In genomic region chr6:152089992-152090391, GRCh38 we compare ENCODE assay signal across 17 cellular contexts.
DNase-seq lines count a peak whose midpoint lies in the region; ATAC-seq and TF ChIP-seq lines count a peak whose summit lies in the region.
"Had no signal": no experiment of that assay in that cellular context is flagged by ENCODE, and none has a peak within 500 bp of the region (broad histone marks: within the 10 kb centered on the region; RNA-seq: fewer than 3 reads in every experiment).

No MANE protein-coding gene starts in this region.

- H2AK5ac ChIP-seq in mesenchymal stem cell (ENCODE audit: low read length, severe bottlenecking), result no peak overlapping the region

- H4K8ac ChIP-seq in mesenchymal stem cell (ENCODE audit: low read length), result no peak overlapping the region

- no peaks in the 10 kb centered on the region for H3F3A ChIP-seq in GM23338 (replicated peaks; ENCODE audit: low read depth)

- no peak overlapping the region for H3K18ac ChIP-seq in mesenchymal stem cell (ENCODE audit: low read depth in 1 of 2, low read length in 2 of 2)

- H3K4ac ChIP-seq in mesenchymal stem cell (ENCODE audit: low read depth in 1 of 2, low read length in 2 of 2), result no peak overlapping the region

- H3K36me3 ChIP-seq in mesenchymal stem cell (ENCODE audit: control insufficient read depth in 1 of 2, insufficient read depth in 2 of 2, low read depth in 1 of 2, low read length in 2 of 2), result no peaks in the 10 kb centered on the region
- no peaks in the 10 kb centered on the region for H3K36me3 ChIP-seq in GM23338 (ENCODE audit: insufficient read depth)

- peaks cover 18% of the 10 kb centered on the region; the same call in 1 of the 2 replicates for H3K9me2 ChIP-seq in GM23338 (ENCODE audit: insufficient read depth)

- H3K9me3 Mint-ChIP-seq in GM23338, result peaks cover 3% of the 10 kb centered on the region; the same call in 1 of the 3 replicates
- H3K9me3 Mint-ChIP-seq: activated naive CD8-positive, alpha-beta T cell treated with anti-CD3 and anti-CD28 coated beads, Interleukin-2, amount 10 ng/mL, durations not matched to agents 7 days and 5 days; H9 had no signal

- WGBS in mesenchymal stem cell, result 71% methylated on average over 7 of the region's 7 CpGs

- H3K27ac Mint-ChIP-seq in GM23338, result no peak overlapping the region
- H3K27ac Mint-ChIP-seq: activated naive CD8-positive, alpha-beta T cell treated with anti-CD3 and anti-CD28 coated beads, Interleukin-2, amount 10 ng/mL, durations not matched to agents 7 days and 5 days; B cell; H9 had no signal

- no peak overlapping the region for H3K4me3 Mint-ChIP-seq in GM23338
- H3K4me3 Mint-ChIP-seq: activated naive CD8-positive, alpha-beta T cell treated with anti-CD3 and anti-CD28 coated beads, Interleukin-2, amount 10 ng/mL, durations not matched to agents 7 days and 5 days; B cell; H9 had no signal

- H3K79me2 ChIP-seq in GM23338 (replicated peaks; ENCODE audit: insufficient read depth), result no peaks in the 10 kb centered on the region

- DNase-seq in EH (ENCODE audit: low read depth) (peak; percentile 95), RWPE1 (ENCODE audit: low spot score) (peak; percentile 25), epithelial cell of esophagus (ENCODE audit: low read depth) (peak; percentile 73), mesenchymal stem cell (peak; percentile 26), GM23338 (ENCODE audit: low spot score) (no peak), NCI-H510A (lab: John Stamatoyannopoulos, UW) (no peak), NCI-H187 (lab: John Stamatoyannopoulos, UW) (no peak)
- no peak for DNase-seq in stimulated activated CD4-positive, alpha-beta T cell treated with anti-CD3 and anti-CD28 coated beads, Interleukin-4, amount 100 ng/mL, for 4 hours
- DNase-seq: activated naive CD8-positive, alpha-beta T cell treated with anti-CD3 and anti-CD28 coated beads, Interleukin-2, amount 10 ng/mL, durations not matched to agents 7 days and 5 days; H9; mucosa of descending colon; NCI-H1436 treated with DMSO at 0.1 percent for 48 hours; NCI-H524 treated with DMSO at 0.1 percent for 48 hours; SHP77 treated with DMSO at 0.1 percent for 48 hours; stimulated activated CD4-positive, alpha-beta T cell treated with anti-CD3 and anti-CD28 coated beads, Interleukin-4, amount 100 ng/mL, for 24 hours; stimulated activated naive CD4-positive, alpha-beta T cell had no signal

- CTCF ChIA-PET in RWPE1 (lab: Yijun Ruan, JAX), result interaction anchor here (1.1 kb wide), 1 partner anchor 34 kb away, joined by 3 read pairs; no protein-coding TSS in a partner anchor

- POLR2A ChIA-PET in RWPE1 (lab: Yijun Ruan, JAX; ENCODE audit: low non-redundant PET), result no interaction called here

- H3K27ac ChIP-seq in RWPE1 (no peak overlapping the region), mesenchymal stem cell (ENCODE audit: low read length, poor library complexity, severe bottlenecking) (no peak overlapping the region), GM23338 (ENCODE audit: low read depth) (no peak overlapping the region)

- no peak overlapping the region for H2BK15ac ChIP-seq in mesenchymal stem cell (ENCODE audit: low read depth, poor library complexity, severe bottlenecking)

- ATAC-seq in GM23338, result no peak
- ATAC-seq: mucosa of descending colon had no signal

- H2BK120ac ChIP-seq in mesenchymal stem cell (ENCODE audit: low read depth, low read length), result no peak overlapping the region

- H3K27me3 ChIP-seq in mesenchymal stem cell (ENCODE audit: control insufficient read depth in 1 of 2, insufficient read depth in 1 of 2, low read length in 2 of 2) (no peaks in the 10 kb centered on the region), GM23338 (ENCODE audit: insufficient read depth) (no peaks in the 10 kb centered on the region)

- TF ChIP-seq CTCF in RWPE1 (conservative IDR thresholded peaks at IDR 0.05; ENCODE audit: low read depth), result no peak
- TF ChIP-seq CTCF in epithelial cell of esophagus (IDR thresholded peaks at IDR 0.05; ENCODE audit: insufficient read depth, low read depth, low read length, missing control alignments), result no peak
- TF ChIP-seq CTCF in GM23338 (conservative IDR thresholded peaks at IDR 0.05; ENCODE audit: low read depth in 2 of 2), result no peak

- no peaks in the 10 kb centered on the region for H3K27me3 Mint-ChIP-seq in GM23338 (ENCODE audit: insufficient read depth, low read depth, poor library complexity)
- H3K27me3 Mint-ChIP-seq: B cell had no signal

- no peaks in the 10 kb centered on the region for H4K20me1 ChIP-seq in GM23338 (replicated peaks; ENCODE audit: insufficient read depth)

- H3K14ac ChIP-seq in mesenchymal stem cell (ENCODE audit: low read length in 2 of 2), result no peak overlapping the region

- H3K4me2 ChIP-seq in mesenchymal stem cell (ENCODE audit: low read length, poor library complexity, severe bottlenecking), result no peak overlapping the region
- no peak overlapping the region for H3K4me2 ChIP-seq in GM23338

- no peak overlapping the region for H3K4me3 ChIP-seq in epithelial cell of esophagus (ENCODE audit: low read length)
- no peak overlapping the region for H3K4me3 ChIP-seq in mesenchymal stem cell (ENCODE audit: insufficient read depth in 1 of 2, low read depth in 1 of 2, low read length in 2 of 2)
- no peak overlapping the region for H3K4me3 ChIP-seq in GM23338
- H3K4me3 ChIP-seq: mucosa of descending colon had no signal

- no peaks in the 10 kb centered on the region for H3K79me1 ChIP-seq in mesenchymal stem cell (replicated peaks; ENCODE audit: low read length, poor library complexity, severe bottlenecking)

- H2BK5ac ChIP-seq in mesenchymal stem cell (ENCODE audit: low read depth, low read length, poor library complexity, severe bottlenecking), result no peak overlapping the region

- no peaks in the 10 kb centered on the region for H3K36me3 Mint-ChIP-seq in GM23338 (ENCODE audit: low read depth)
- H3K36me3 Mint-ChIP-seq: activated naive CD8-positive, alpha-beta T cell treated with anti-CD3 and anti-CD28 coated beads, Interleukin-2, amount 10 ng/mL, durations not matched to agents 7 days and 5 days had no signal

- H2AFZ ChIP-seq in mesenchymal stem cell (ENCODE audit: low read depth, low read length) (no peak overlapping the region), GM23338 (no peak overlapping the region)

- H3K4me1 Mint-ChIP-seq in GM23338, result no peaks in the 10 kb centered on the region
- H3K4me1 Mint-ChIP-seq: activated naive CD8-positive, alpha-beta T cell treated with anti-CD3 and anti-CD28 coated beads, Interleukin-2, amount 10 ng/mL, durations not matched to agents 7 days and 5 days; B cell had no signal

- H4K91ac ChIP-seq in mesenchymal stem cell (ENCODE audit: low read length), result no peak overlapping the region

- H3K4me1 ChIP-seq in mesenchymal stem cell (ENCODE audit: control insufficient read depth, insufficient read depth, low read depth, low read length) (peaks cover 6% of the 10 kb centered on the region), GM23338 (ENCODE audit: insufficient read depth) (no peaks in the 10 kb centered on the region)

- no peak overlapping the region for H3K23ac ChIP-seq in mesenchymal stem cell (ENCODE audit: low read length in 2 of 2)

- no peak overlapping the region for H3K9ac ChIP-seq in mesenchymal stem cell (ENCODE audit: low read length)

- H3K9me3 ChIP-seq in mesenchymal stem cell (ENCODE audit: control insufficient read depth, low read length), result no peaks in the 10 kb centered on the region
- H3K9me3 ChIP-seq: mucosa of descending colon had no signal

- H2BK12ac ChIP-seq in mesenchymal stem cell (ENCODE audit: low read length in 2 of 2), result no peak overlapping the region

TF ChIP-seq in GM23338, 12 proteins besides CTCF, POLR2A, EP300 and RAD21 (continues in another document):
- TF ChIP-seq NANOG (IDR thresholded peaks at IDR 0.05; ENCODE audit: borderline replicate concordance) (no peak), ZNF331 (CRISPR knock-in tag; IDR thresholded peaks at IDR 0.05; ENCODE audit: low read depth) (no peak), EZH2 (IDR thresholded peaks at IDR 0.05; ENCODE audit: low read depth, unreplicated experiment) (no peak)

Comparison
In these comparisons a context has a peak if more than half of its experiments do, and no peak if none do; other contexts are left out.
1. DNase-seq: peak in EH (single experiment), RWPE1 (single experiment), epithelial cell of esophagus (single experiment) and mesenchymal stem cell (single experiment); none in GM23338 (single experiment), NCI-H510A (single experiment), stimulated activated CD4-positive, alpha-beta T cell treated with anti-CD3 and anti-CD28 coated beads, Interleukin-4, amount 100 ng/mL, for 4 hours (0 of 2) and NCI-H187 (0 of 2).